ENCODE assay signal across 39 cellular contexts in the genomic region with DNA sequence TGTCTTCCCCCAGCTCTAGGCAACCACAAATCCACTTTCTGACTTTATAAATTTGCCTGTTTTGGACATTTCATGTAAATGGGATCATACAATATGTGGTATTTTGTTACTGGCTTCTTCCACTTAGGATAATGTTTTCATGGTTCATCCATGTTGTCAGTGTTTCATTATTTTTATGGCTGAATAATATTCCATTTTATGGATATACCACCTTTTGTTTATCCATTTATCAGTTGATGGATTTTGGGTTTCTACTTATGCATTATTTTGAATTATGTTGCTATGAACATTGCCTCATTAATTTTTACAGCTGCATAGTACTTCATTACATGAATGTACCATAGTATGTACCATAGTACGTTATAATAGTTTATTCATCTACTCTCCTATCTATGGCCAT. TPM values are rescaled to one million over a fixed set of nuclear protein-coding genes. Genes with fewer than 3 reads are reported as not detected.
"Had no signal": no experiment of that assay in that cellular context is flagged by ENCODE, and none has a peak within 500 bp of the region (broad histone marks: within the 10 kb centered on the region; RNA-seq: fewer than 3 reads in every experiment).

No MANE protein-coding gene starts in this region.

- H3K36me3 ChIP-seq: adrenal gland, brain microvascular endothelial cell, breast epithelium had no signal

- H3K4me3 ChIP-seq: adrenal gland, body of pancreas, breast epithelium had no signal

- H3K9me3 ChIP-seq: adrenal gland, body of pancreas, breast epithelium had no signal

- DNase-seq: activated B cell treated with CpG ODN at 0.5 μM for 24 hours; activated CD4-positive, alpha-beta memory T cell treated with anti-CD3 and anti-CD28 coated beads for 36 hours; activated CD4-positive, alpha-beta T cell treated with anti-CD3 and anti-CD28 coated beads for 4 hours; activated CD4-positive, alpha-beta T cell treated with anti-CD3 and anti-CD28 coated beads, Interleukin-2, amount 10 ng/mL, durations not matched to agents 24 days and 14 days; activated CD4-positive, alpha-beta T cell treated with anti-CD3 and anti-CD28 coated beads, Interleukin-2, amount 50 U/mL, for 1 hour; activated CD4-positive, alpha-beta T cell treated with anti-CD3 and anti-CD28 coated beads, Interleukin-2, amount 50 U/mL, for 4 hours; activated CD4-positive, CD25-positive, alpha-beta regulatory T cell treated with anti-CD3 and anti-CD28 coated beads, Interleukin-2, amount 50 U/mL, for 72 hours; activated CD8-positive, alpha-beta memory T cell treated with anti-CD3 and anti-CD28 coated beads, Interleukin-2, amount 50 U/mL, for 4 hours; activated CD8-positive, alpha-beta T cell treated with anti-CD3 and anti-CD28 coated beads for 36 hours; activated effector memory CD4-positive, alpha-beta T cell treated with anti-CD3 and anti-CD28 coated beads, Interleukin-2, amount 50 U/mL, for 16 hours; activated gamma-delta T cell treated with Interleukin-2 at 50 U/mL for 16 hours; activated naive CD4-positive, alpha-beta T cell; activated naive CD4-positive, alpha-beta T cell treated with anti-CD3 and anti-CD28 coated beads for 36 hours; activated naive CD4-positive, alpha-beta T cell treated with anti-CD3 and anti-CD28 coated beads, Interleukin-2, amount 50 U/mL, for 16 hours; activated T-cell treated with anti-CD3 and anti-CD28 coated beads for 4 hours; activated T-cell treated with anti-CD3 and anti-CD28 coated beads, Interleukin-2, amount 50 U/mL, for 1 hour; activated T-cell treated with anti-CD3 and anti-CD28 coated beads, Interleukin-2, amount 50 U/mL, for 4 hours; activated T-cell treated with anti-CD3 and anti-CD28 coated beads, Interleukin-2, amount 50 U/mL, for 72 hours; adrenal gland; amniotic stem cell; aorta; body of pancreas; brain microvascular endothelial cell; central memory CD4-positive, alpha-beta T cell; T-helper 1 cell; T-helper 2 cell; T-helper 9 cell had no signal

- ATAC-seq: activated CD8-positive, alpha-beta T cell treated with anti-CD3 and anti-CD28 coated beads for 36 hours; activated naive CD4-positive, alpha-beta T cell treated with anti-CD3 and anti-CD28 coated beads, Interleukin-2, amount 50 U/mL, for 72 hours; activated T-cell treated with anti-CD3 and anti-CD28 coated beads, Interleukin-2, amount 50 U/mL, for 4 hours; activated T-cell treated with anti-CD3 and anti-CD28 coated beads, Interleukin-2, amount 50 U/mL, for 72 hours; activated T-helper 17 cell treated with anti-CD3 and anti-CD28 coated beads, Interleukin-2, amount 50 U/mL, for 72 hours; body of pancreas had no signal

- H3K9me3 Mint-ChIP-seq: activated B cell treated with CpG ODN at 0.5 μM for 24 hours; activated CD4-positive, alpha-beta memory T cell treated with anti-CD3 and anti-CD28 coated beads for 36 hours; activated CD4-positive, alpha-beta T cell treated with anti-CD3 and anti-CD28 coated beads, Interleukin-2, amount 10 ng/mL, durations not matched to agents 24 days and 14 days; activated CD8-positive, alpha-beta T cell treated with anti-CD3 and anti-CD28 coated beads for 36 hours; activated naive CD4-positive, alpha-beta T cell treated with anti-CD3 and anti-CD28 coated beads for 36 hours; activated T-helper 1 cell treated with anti-CD3 and anti-CD28 coated beads, Interleukin-12 subunit alpha, Interleukin-12 subunit beta, Interleukin-2, Interleukin-4 antibody, amounts not matched to agents 30 ng/mL and 10 ng/mL and 1 ng/mL, durations not matched to agents 14 hours and 24 hours and 36 hours; activated T-helper 17 cell treated with anti-CD3 and anti-CD28 coated beads, Interleukin-2, amount 50 U/mL, for 72 hours; T-helper 1 cell treated with Interleukin-12 subunit alpha and Interleukin-12 subunit beta and Interleukin-4 antibody, amounts not matched to agents 30 μg/mL and 1 μg/mL, for 36 hours; T-helper 2 cell treated with Interferon-gamma antibody and Interleukin-4, amounts not matched to agents 5 μg/mL and 100 μg/mL, for 36 hours had no signal

- H3K27ac Mint-ChIP-seq: activated B cell treated with CpG ODN at 0.5 μM for 24 hours; activated CD4-positive, alpha-beta memory T cell treated with anti-CD3 and anti-CD28 coated beads for 36 hours; activated CD4-positive, alpha-beta T cell treated with anti-CD3 and anti-CD28 coated beads, Interleukin-2, amount 10 ng/mL, durations not matched to agents 24 days and 14 days; activated CD8-positive, alpha-beta T cell treated with anti-CD3 and anti-CD28 coated beads for 36 hours; activated naive CD4-positive, alpha-beta T cell treated with anti-CD3 and anti-CD28 coated beads for 36 hours; activated naive CD4-positive, alpha-beta T cell treated with anti-CD3 and anti-CD28 coated beads, Interleukin-2, amount 50 U/mL, for 72 hours; activated T-cell treated with anti-CD3 and anti-CD28 coated beads, Interleukin-2, amount 50 U/mL, for 72 hours; activated T-helper 1 cell treated with anti-CD3 and anti-CD28 coated beads, Interleukin-12 subunit alpha, Interleukin-12 subunit beta, Interleukin-2, Interleukin-4 antibody, amounts not matched to agents 30 ng/mL and 10 ng/mL and 1 ng/mL, durations not matched to agents 14 hours and 24 hours and 36 hours; activated T-helper 17 cell treated with anti-CD3 and anti-CD28 coated beads, Interleukin-2, amount 50 U/mL, for 72 hours; T-helper 1 cell treated with Interleukin-12 subunit alpha and Interleukin-12 subunit beta and Interleukin-4 antibody, amounts not matched to agents 30 μg/mL and 1 μg/mL, for 36 hours; T-helper 2 cell treated with Interferon-gamma antibody and Interleukin-4, amounts not matched to agents 5 μg/mL and 100 μg/mL, for 36 hours had no signal

- H3K27me3 ChIP-seq: adrenal gland, body of pancreas, brain microvascular endothelial cell, breast epithelium had no signal

- FAIRE-seq: astrocyte, TTC549 had no signal

- H3K4me3 Mint-ChIP-seq: activated B cell treated with CpG ODN at 0.5 μM for 24 hours; activated CD4-positive, alpha-beta memory T cell treated with anti-CD3 and anti-CD28 coated beads for 36 hours; activated CD4-positive, alpha-beta T cell treated with anti-CD3 and anti-CD28 coated beads, Interleukin-2, amount 10 ng/mL, durations not matched to agents 24 days and 14 days; activated CD8-positive, alpha-beta T cell treated with anti-CD3 and anti-CD28 coated beads for 36 hours; activated naive CD4-positive, alpha-beta T cell treated with anti-CD3 and anti-CD28 coated beads for 36 hours; activated T-cell treated with anti-CD3 and anti-CD28 coated beads, Interleukin-2, amount 50 U/mL, for 4 hours; activated T-cell treated with anti-CD3 and anti-CD28 coated beads, Interleukin-2, amount 50 U/mL, for 72 hours; activated T-helper 1 cell treated with anti-CD3 and anti-CD28 coated beads, Interleukin-12 subunit alpha, Interleukin-12 subunit beta, Interleukin-2, Interleukin-4 antibody, amounts not matched to agents 30 ng/mL and 10 ng/mL and 1 ng/mL, durations not matched to agents 14 hours and 24 hours and 36 hours; activated T-helper 17 cell treated with anti-CD3 and anti-CD28 coated beads, Interleukin-2, amount 50 U/mL, for 72 hours; T-helper 1 cell treated with Interleukin-12 subunit alpha and Interleukin-12 subunit beta and Interleukin-4 antibody, amounts not matched to agents 30 μg/mL and 1 μg/mL, for 36 hours; T-helper 2 cell treated with Interferon-gamma antibody and Interleukin-4, amounts not matched to agents 5 μg/mL and 100 μg/mL, for 36 hours had no signal

- H3K27ac ChIP-seq: adrenal gland, body of pancreas, brain microvascular endothelial cell, breast epithelium, VCaP had no signal

- H3K27me3 Mint-ChIP-seq: activated B cell treated with CpG ODN at 0.5 μM for 24 hours; activated CD4-positive, alpha-beta memory T cell treated with anti-CD3 and anti-CD28 coated beads for 36 hours; activated CD4-positive, alpha-beta T cell treated with anti-CD3 and anti-CD28 coated beads, Interleukin-2, amount 10 ng/mL, durations not matched to agents 24 days and 14 days; activated CD8-positive, alpha-beta T cell treated with anti-CD3 and anti-CD28 coated beads for 36 hours; activated T-helper 17 cell treated with anti-CD3 and anti-CD28 coated beads, Interleukin-2, amount 50 U/mL, for 72 hours had no signal

RNA-seq across cellular contexts. Expression of a gene that starts 10.9 kb away (rescaled TPM):
- total RNA-seq: activated B cell treated with CpG ODN at 0.5 μM for 24 hours; activated CD4-positive, alpha-beta memory T cell treated with anti-CD3 and anti-CD28 coated beads for 36 hours; activated CD4-positive, alpha-beta T cell treated with anti-CD3 and anti-CD28 coated beads, Interleukin-2, amount 10 ng/mL, durations not matched to agents 24 days and 14 days; activated CD8-positive, alpha-beta memory T cell treated with anti-CD3 and anti-CD28 coated beads for 36 hours; activated CD8-positive, alpha-beta T cell treated with anti-CD3 and anti-CD28 coated beads for 36 hours; activated naive CD4-positive, alpha-beta T cell treated with anti-CD3 and anti-CD28 coated beads for 36 hours; activated naive CD4-positive, alpha-beta T cell treated with anti-CD3 and anti-CD28 coated beads, Interleukin-2, amount 50 U/mL, for 72 hours; activated T-cell treated with anti-CD3 and anti-CD28 coated beads, Interleukin-2, amount 50 U/mL, for 4 hours; activated T-cell treated with anti-CD3 and anti-CD28 coated beads, Interleukin-2, amount 50 U/mL, for 72 hours; activated T-helper 1 cell treated with anti-CD3 and anti-CD28 coated beads, Interleukin-12 subunit alpha, Interleukin-12 subunit beta, Interleukin-2, Interleukin-4 antibody, amounts not matched to agents 30 ng/mL and 10 ng/mL and 1 ng/mL, durations not matched to agents 14 hours and 24 hours and 36 hours; activated T-helper 17 cell treated with anti-CD3 and anti-CD28 coated beads, Interleukin-2, amount 50 U/mL, for 72 hours; adrenal gland; aorta; astrocyte; body of pancreas; breast epithelium; cardiac septum; cerebellum had no signal
- polyA plus RNA-seq: adrenal gland, aorta had no signal

RNA-seq across cellular contexts. Expression of a gene that starts 36.2 kb away (rescaled TPM):
- total RNA-seq: activated B cell treated with CpG ODN at 0.5 μM for 24 hours; activated CD4-positive, alpha-beta memory T cell treated with anti-CD3 and anti-CD28 coated beads for 36 hours; activated CD8-positive, alpha-beta memory T cell treated with anti-CD3 and anti-CD28 coated beads for 36 hours; activated CD8-positive, alpha-beta T cell treated with anti-CD3 and anti-CD28 coated beads for 36 hours; activated naive CD4-positive, alpha-beta T cell treated with anti-CD3 and anti-CD28 coated beads for 36 hours; activated T-cell treated with anti-CD3 and anti-CD28 coated beads, Interleukin-2, amount 50 U/mL, for 4 hours; activated T-cell treated with anti-CD3 and anti-CD28 coated beads, Interleukin-2, amount 50 U/mL, for 72 hours; activated T-helper 1 cell treated with anti-CD3 and anti-CD28 coated beads, Interleukin-12 subunit alpha, Interleukin-12 subunit beta, Interleukin-2, Interleukin-4 antibody, amounts not matched to agents 30 ng/mL and 10 ng/mL and 1 ng/mL, durations not matched to agents 14 hours and 24 hours and 36 hours; astrocyte; body of pancreas; breast epithelium; cerebellum had no signal
- polyA plus RNA-seq: aorta had no signal

RNA-seq across cellular contexts. Expression of a gene that starts 49.5 kb away (rescaled TPM):
- total RNA-seq: activated CD8-positive, alpha-beta memory T cell treated with anti-CD3 and anti-CD28 coated beads for 36 hours; activated CD8-positive, alpha-beta T cell treated with anti-CD3 and anti-CD28 coated beads for 36 hours had no signal
